ENCODE assay signal across 16 cellular contexts in the genomic region with DNA sequence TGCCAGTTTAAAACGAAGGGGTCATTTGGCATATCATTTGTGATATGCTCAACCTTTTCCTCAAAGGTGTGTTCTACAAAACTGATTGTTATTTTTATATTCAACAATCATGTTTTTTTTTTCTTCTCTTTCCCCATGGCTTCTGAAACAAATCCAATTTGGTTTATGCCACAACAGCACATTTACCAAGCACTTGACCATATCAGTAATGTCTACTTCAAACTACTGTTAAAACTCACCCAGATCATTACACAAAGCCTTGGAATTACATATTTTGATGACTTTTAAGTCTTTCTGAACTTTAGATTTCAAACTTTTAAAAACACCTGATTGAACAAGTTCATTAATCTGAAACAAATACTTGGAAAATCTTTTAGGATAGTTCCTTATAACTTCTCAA. TPM values are rescaled to one million over a fixed set of nuclear protein-coding genes. Genes with fewer than 3 reads are reported as not detected.
DNase-seq lines count a peak whose midpoint lies in the region; ATAC-seq and TF ChIP-seq lines count a peak whose summit lies in the region.
"Had no signal": no experiment of that assay in that cellular context is flagged by ENCODE, and none has a peak within 500 bp of the region (broad histone marks: within the 10 kb centered on the region; RNA-seq: fewer than 3 reads in every experiment).

No MANE protein-coding gene starts in this region.

- ATAC-seq in GM23338: no peak
- ATAC-seq in WTC11: no peak
- ATAC-seq in left lung: peak; percentile 53
- no peak for ATAC-seq in HG03442 (IDR thresholded peaks at IDR 0.05; ENCODE audit: unreplicated experiment)
- ATAC-seq: A549; CD8-positive, alpha-beta T cell had no signal

- H3K4me1 ChIP-seq in GM23338 (ENCODE audit: insufficient read depth) (no peaks in the 10 kb centered on the region), left lung (peaks cover 0 to 18% of the 10 kb centered on the region in 2 donors)
- H3K4me1 ChIP-seq: A549 had no signal

- no peak overlapping the region for H3K4me2 ChIP-seq in GM23338
- H3K4me2 ChIP-seq: A549 had no signal

- TF ChIP-seq CTCF in GM23338 (conservative IDR thresholded peaks at IDR 0.05; ENCODE audit: low read depth in 2 of 2): no peak
- no peak for TF ChIP-seq CTCF in WTC11 (IDR thresholded peaks at IDR 0.05)
- TF ChIP-seq CTCF in left lung (IDR thresholded peaks at IDR 0.05): no peak

- POLR2A ChIA-PET in WTC11 (lab: Charles Lee): no interaction called here

- H2AFZ ChIP-seq in GM23338: no peak overlapping the region
- H2AFZ ChIP-seq: GM23248 had no signal

- intact Hi-C loops in left lung (cut with DNase I): no loop called here

- H3K4me3 Mint-ChIP-seq in GM23338 (no peak overlapping the region), WTC11 (no peak overlapping the region), immature natural killer cell (no peak overlapping the region)
- H3K4me3 Mint-ChIP-seq: CD8-positive, alpha-beta T cell; HFFc6 had no signal

- H3K4me1 Mint-ChIP-seq in GM23338: peaks cover 12% of the 10 kb centered on the region
- peaks cover 13% of the 10 kb centered on the region for H3K4me1 Mint-ChIP-seq in WTC11
- peaks cover 0 to 7% of the 10 kb centered on the region in 2 donors for H3K4me1 Mint-ChIP-seq in immature natural killer cell

- H3K27me3 ChIP-seq in GM23338 (ENCODE audit: insufficient read depth) (no peaks in the 10 kb centered on the region), left lung (no peaks in the 10 kb centered on the region)

- H3K9me3 Mint-ChIP-seq in GM23338 (no peaks in the 10 kb centered on the region), WTC11 (no peaks in the 10 kb centered on the region), immature natural killer cell (no peaks in the 10 kb centered on the region)
- H3K9me3 Mint-ChIP-seq: CD8-positive, alpha-beta T cell; HFFc6 had no signal

- H3K27me3 Mint-ChIP-seq in GM23338 (ENCODE audit: insufficient read depth, low read depth, poor library complexity): no peaks in the 10 kb centered on the region
- no peaks in the 10 kb centered on the region for H3K27me3 Mint-ChIP-seq in WTC11 (ENCODE audit: low read depth)
- H3K27me3 Mint-ChIP-seq in immature natural killer cell (ENCODE audit: low read depth in 3 of 3): no peaks in the 10 kb centered on the region

- no peak overlapping the region for H3K4me3 ChIP-seq in GM23338
- no peak overlapping the region for H3K4me3 ChIP-seq in left lung
- H3K4me3 ChIP-seq: A549, GM23248 had no signal

- H3K36me3 Mint-ChIP-seq in GM23338 (ENCODE audit: low read depth): peaks cover 29% of the 10 kb centered on the region
- peaks cover 25% of the 10 kb centered on the region for H3K36me3 Mint-ChIP-seq in WTC11
- peaks cover 17 to 23% (median 22%) of the 10 kb centered on the region in 3 donors for H3K36me3 Mint-ChIP-seq in immature natural killer cell

- H3K36me3 ChIP-seq in GM23338 (ENCODE audit: insufficient read depth) (peaks cover 19% of the 10 kb centered on the region), left lung (peaks cover 0 to 23% of the 10 kb centered on the region in 2 donors)

- CTCF ChIA-PET in WTC11 (lab: Charles Lee): interaction anchor here (3.0 kb wide), 1 partner anchor 9 kb away, joined by 11 read pairs; no protein-coding TSS in a partner anchor

- no peaks in the 10 kb centered on the region for H3F3A ChIP-seq in GM23338 (replicated peaks; ENCODE audit: low read depth)

- H3K79me2 ChIP-seq in GM23338 (replicated peaks; ENCODE audit: insufficient read depth): 0 out of 2 replicates have a peak, but pooled peaks cover 6% of the 10 kb centered on the region

- no peaks in the 10 kb centered on the region for H3K9me3 ChIP-seq in left lung
- H3K9me3 ChIP-seq: A549 had no signal

- H3K9me2 ChIP-seq in GM23338 (ENCODE audit: insufficient read depth): no peaks in the 10 kb centered on the region

- H3K27ac ChIP-seq in GM23338 (ENCODE audit: low read depth) (no peak overlapping the region), left lung (peak overlapping the region in 1 of 2 donors; percentile 28)
- H3K27ac ChIP-seq: A549, GM23248, HL-60 had no signal

- peak overlapping the region; percentile 0; the same call in 1 of the 2 replicates for H3K27ac Mint-ChIP-seq in GM23338
- peak overlapping the region; percentile 67; the same call in 1 of the 2 replicates for H3K27ac Mint-ChIP-seq in WTC11
- H3K27ac Mint-ChIP-seq in immature natural killer cell: no peak overlapping the region
- H3K27ac Mint-ChIP-seq: CD8-positive, alpha-beta T cell; HFFc6 had no signal

- no peaks in the 10 kb centered on the region; the same call in 1 of the 2 replicates for H4K20me1 ChIP-seq in GM23338 (replicated peaks; ENCODE audit: insufficient read depth)

- DNase-seq in GM23338 (ENCODE audit: low spot score): no peak
- no peak for DNase-seq in WTC11 (ENCODE audit: low spot score)
- no peak for DNase-seq in left lung
- no peak for DNase-seq in putamen (ENCODE audit: low spot score)
- DNase-seq in immature natural killer cell: no peak
- DNase-seq: AML-193; Calu3; CD8-positive, alpha-beta T cell; DND-41; EL; GM23248; HCEC 1CT; HFFc6 had no signal

TF ChIP-seq in GM23338, 12 proteins besides CTCF, POLR2A, EP300 and RAD21 (continues in another document):
- TF ChIP-seq, protein P1, sequence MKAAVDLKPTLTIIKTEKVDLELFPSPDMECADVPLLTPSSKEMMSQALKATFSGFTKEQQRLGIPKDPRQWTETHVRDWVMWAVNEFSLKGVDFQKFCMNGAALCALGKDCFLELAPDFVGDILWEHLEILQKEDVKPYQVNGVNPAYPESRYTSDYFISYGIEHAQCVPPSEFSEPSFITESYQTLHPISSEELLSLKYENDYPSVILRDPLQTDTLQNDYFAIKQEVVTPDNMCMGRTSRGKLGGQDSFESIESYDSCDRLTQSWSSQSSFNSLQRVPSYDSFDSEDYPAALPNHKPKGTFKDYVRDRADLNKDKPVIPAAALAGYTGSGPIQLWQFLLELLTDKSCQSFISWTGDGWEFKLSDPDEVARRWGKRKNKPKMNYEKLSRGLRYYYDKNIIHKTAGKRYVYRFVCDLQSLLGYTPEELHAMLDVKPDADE (IDR thresholded peaks at IDR 0.05): no peak
- no peak for TF ChIP-seq EZH2 (IDR thresholded peaks at IDR 0.05; ENCODE audit: low read depth, unreplicated experiment)

TF ChIP-seq in WTC11, 78 proteins besides CTCF, POLR2A, EP300 and RAD21:
- TF ChIP-seq, protein P2, sequence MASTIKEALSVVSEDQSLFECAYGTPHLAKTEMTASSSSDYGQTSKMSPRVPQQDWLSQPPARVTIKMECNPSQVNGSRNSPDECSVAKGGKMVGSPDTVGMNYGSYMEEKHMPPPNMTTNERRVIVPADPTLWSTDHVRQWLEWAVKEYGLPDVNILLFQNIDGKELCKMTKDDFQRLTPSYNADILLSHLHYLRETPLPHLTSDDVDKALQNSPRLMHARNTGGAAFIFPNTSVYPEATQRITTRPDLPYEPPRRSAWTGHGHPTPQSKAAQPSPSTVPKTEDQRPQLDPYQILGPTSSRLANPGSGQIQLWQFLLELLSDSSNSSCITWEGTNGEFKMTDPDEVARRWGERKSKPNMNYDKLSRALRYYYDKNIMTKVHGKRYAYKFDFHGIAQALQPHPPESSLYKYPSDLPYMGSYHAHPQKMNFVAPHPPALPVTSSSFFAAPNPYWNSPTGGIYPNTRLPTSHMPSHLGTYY (CRISPR knock-in tag; IDR thresholded peaks at IDR 0.05): no peak
- no peak for TF ChIP-seq ELF4 (CRISPR knock-in tag; IDR thresholded peaks at IDR 0.05; ENCODE audit: low read depth)
- no peak for TF ChIP-seq NFE2L1 (CRISPR knock-in tag; IDR thresholded peaks at IDR 0.05)
- TF ChIP-seq, protein P3, sequence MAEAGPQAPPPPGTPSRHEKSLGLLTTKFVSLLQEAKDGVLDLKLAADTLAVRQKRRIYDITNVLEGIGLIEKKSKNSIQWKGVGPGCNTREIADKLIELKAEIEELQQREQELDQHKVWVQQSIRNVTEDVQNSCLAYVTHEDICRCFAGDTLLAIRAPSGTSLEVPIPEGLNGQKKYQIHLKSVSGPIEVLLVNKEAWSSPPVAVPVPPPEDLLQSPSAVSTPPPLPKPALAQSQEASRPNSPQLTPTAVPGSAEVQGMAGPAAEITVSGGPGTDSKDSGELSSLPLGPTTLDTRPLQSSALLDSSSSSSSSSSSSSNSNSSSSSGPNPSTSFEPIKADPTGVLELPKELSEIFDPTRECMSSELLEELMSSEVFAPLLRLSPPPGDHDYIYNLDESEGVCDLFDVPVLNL (CRISPR knock-in tag; IDR thresholded peaks at IDR 0.05; ENCODE audit: borderline replicate concordance, low read depth): no peak
- TF ChIP-seq TEAD4 (CRISPR knock-in tag; IDR thresholded peaks at IDR 0.05): no peak
- TF ChIP-seq ETV6 (CRISPR knock-in tag; IDR thresholded peaks at IDR 0.05): no peak
- no peak for TF ChIP-seq IRF2 (CRISPR knock-in tag; IDR thresholded peaks at IDR 0.05; ENCODE audit: borderline replicate concordance, low read depth)
- TF ChIP-seq, protein P4, sequence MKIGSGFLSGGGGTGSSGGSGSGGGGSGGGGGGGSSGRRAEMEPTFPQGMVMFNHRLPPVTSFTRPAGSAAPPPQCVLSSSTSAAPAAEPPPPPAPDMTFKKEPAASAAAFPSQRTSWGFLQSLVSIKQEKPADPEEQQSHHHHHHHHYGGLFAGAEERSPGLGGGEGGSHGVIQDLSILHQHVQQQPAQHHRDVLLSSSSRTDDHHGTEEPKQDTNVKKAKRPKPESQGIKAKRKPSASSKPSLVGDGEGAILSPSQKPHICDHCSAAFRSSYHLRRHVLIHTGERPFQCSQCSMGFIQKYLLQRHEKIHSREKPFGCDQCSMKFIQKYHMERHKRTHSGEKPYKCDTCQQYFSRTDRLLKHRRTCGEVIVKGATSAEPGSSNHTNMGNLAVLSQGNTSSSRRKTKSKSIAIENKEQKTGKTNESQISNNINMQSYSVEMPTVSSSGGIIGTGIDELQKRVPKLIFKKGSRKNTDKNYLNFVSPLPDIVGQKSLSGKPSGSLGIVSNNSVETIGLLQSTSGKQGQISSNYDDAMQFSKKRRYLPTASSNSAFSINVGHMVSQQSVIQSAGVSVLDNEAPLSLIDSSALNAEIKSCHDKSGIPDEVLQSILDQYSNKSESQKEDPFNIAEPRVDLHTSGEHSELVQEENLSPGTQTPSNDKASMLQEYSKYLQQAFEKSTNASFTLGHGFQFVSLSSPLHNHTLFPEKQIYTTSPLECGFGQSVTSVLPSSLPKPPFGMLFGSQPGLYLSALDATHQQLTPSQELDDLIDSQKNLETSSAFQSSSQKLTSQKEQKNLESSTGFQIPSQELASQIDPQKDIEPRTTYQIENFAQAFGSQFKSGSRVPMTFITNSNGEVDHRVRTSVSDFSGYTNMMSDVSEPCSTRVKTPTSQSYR (CRISPR knock-in tag; IDR thresholded peaks at IDR 0.05): no peak
- TF ChIP-seq ZNF416 (CRISPR knock-in tag; IDR thresholded peaks at IDR 0.05): no peak
- TF ChIP-seq NFATC4 (CRISPR knock-in tag; IDR thresholded peaks at IDR 0.05): no peak
- TF ChIP-seq CBFB (CRISPR knock-in tag; IDR thresholded peaks at IDR 0.05; ENCODE audit: low read depth): no peak

RNA-seq across cellular contexts. Expression of a gene that starts 29.2 kb away (rescaled TPM):
- 60.5 and 81.6 TPM in 2 replicates for total RNA-seq in GM23338 (2014; rRNA removed; shearing (Covaris generic))
- 48.7 and 51.5 TPM in 2 replicates for polyA plus RNA-seq in GM23338 (2016; fragmentation: Nextera tagmentation; extraction: Ambion mirVana)
- 61.1 to 63.8 TPM (median 62.4 TPM) in 3 replicates for total RNA-seq in WTC11 (2021)
- total RNA-seq in left lung: 10 to 100 TPM; 24.6 to 25.2 TPM
- polyA plus RNA-seq in immature natural killer cell: 10 to 100 TPM; 12.1 to 46.7 (median 20.6) TPM

Comparison
In these comparisons a context has a peak if more than half of its experiments do, and no peak if none do; other contexts are left out.
1. H3K27ac Mint-ChIP-seq: peak in GM23338 (single experiment) and WTC11 (single experiment); none in immature natural killer cell (0 of 6).